In genomic region chr4:67332627-67333026, GRCh38 we compare ENCODE assay signal across 9 cellular contexts.
DNase-seq lines count a peak whose midpoint lies in the region; ATAC-seq, FAIRE-seq and TF ChIP-seq lines count a peak whose summit lies in the region.
"Had no signal": no experiment of that assay in that cellular context is flagged by ENCODE, and none has a peak within 500 bp of the region (broad histone marks: within the 10 kb centered on the region; RNA-seq: fewer than 3 reads in every experiment).

No MANE protein-coding gene starts in this region.

- no peaks in the 10 kb centered on the region for H3K9me3 ChIP-seq in body of pancreas
- H3K9me3 ChIP-seq in small intestine (ENCODE audit: control insufficient read depth, low read depth) = no peaks in the 10 kb centered on the region
- no peaks in the 10 kb centered on the region for H3K9me3 ChIP-seq in psoas muscle

- TF ChIP-seq CTCF in body of pancreas (IDR thresholded peaks at IDR 0.05) = peak in 4 of 7 experiments; percentile 13 to 36 (median 20)
- no peak for TF ChIP-seq CTCF in psoas muscle (IDR thresholded peaks at IDR 0.05)

- ATAC-seq in HG03469 (IDR thresholded peaks at IDR 0.05; ENCODE audit: unreplicated experiment) (peak; percentile 80), body of pancreas (no peak), psoas muscle (no peak)

- intact Hi-C loops in body of pancreas (cut with DNase I) = no loop called here
- intact Hi-C loops in psoas muscle (cut with DNase I) = no loop called here

- 12 to 28% methylated on average over 3 to 4 of the region's 4 CpGs for WGBS in body of pancreas, 2 donors
- 4 to 13% (median 5%) methylated on average over 4 of the region's 4 CpGs for WGBS in small intestine, 3 donors
- 7 to 16% (median 12%) methylated on average over 4 of the region's 4 CpGs for WGBS in psoas muscle, 3 donors

- H3K27ac ChIP-seq in body of pancreas (no peak overlapping the region), small intestine (ENCODE audit: low read depth in 1 of 2, low read length in 1 of 2) (no peak overlapping the region), psoas muscle (no peak overlapping the region)
- H3K27ac ChIP-seq: skin epidermis had no signal

- H3K36me3 ChIP-seq in body of pancreas (replicated peaks in 1 of 2; ENCODE audit: insufficient read depth in 1 of 2, low read depth in 2 of 2) = no peaks in the 10 kb centered on the region
- no peaks in the 10 kb centered on the region for H3K36me3 ChIP-seq in small intestine (ENCODE audit: control insufficient read depth in 2 of 2, insufficient read depth in 2 of 2, low read length in 2 of 2)
- no peaks in the 10 kb centered on the region for H3K36me3 ChIP-seq in psoas muscle (ENCODE audit: insufficient read depth in 1 of 2, low read depth in 1 of 2)

- H3K4me3 ChIP-seq in body of pancreas (no peak overlapping the region), small intestine (ENCODE audit: low read depth in 1 of 2, low read length in 2 of 2) (no peak overlapping the region), psoas muscle (no peak overlapping the region)
- H3K4me3 ChIP-seq: skin epidermis had no signal

- no peaks in the 10 kb centered on the region for H3K4me1 ChIP-seq in body of pancreas
- no peaks in the 10 kb centered on the region for H3K4me1 ChIP-seq in small intestine (ENCODE audit: control insufficient read depth in 2 of 2, insufficient read depth in 1 of 2, low read depth in 1 of 2, low read length in 1 of 2)
- no peaks in the 10 kb centered on the region for H3K4me1 ChIP-seq in psoas muscle

- peak; percentile 21 for DNase-seq in SKM-1 (lab: John Stamatoyannopoulos, UW; ENCODE audit: unreplicated experiment)
- no peak for DNase-seq in SKM-1 treated with dmso at 0.1 percent for 144 hours (lab: John Stamatoyannopoulos, UW; ENCODE audit: unreplicated experiment)
- no peak for DNase-seq in body of pancreas
- DNase-seq in small intestine = peak; percentile 7
- DNase-seq in HTR-8/SVneo (ENCODE audit: insufficient read length, low spot score) = no peak
- DNase-seq in cortex of kidney (lab: John Stamatoyannopoulos, UW) = no peak
- DNase-seq in psoas muscle = no peak

- TF ChIP-seq POLR2A in body of pancreas (IDR thresholded peaks at IDR 0.05) = no peak

- no peaks in the 10 kb centered on the region for H3K27me3 ChIP-seq in body of pancreas
- no peaks in the 10 kb centered on the region for H3K27me3 ChIP-seq in small intestine (ENCODE audit: control insufficient read depth in 2 of 2, insufficient read depth in 2 of 2, low read length in 2 of 2)
- H3K27me3 ChIP-seq in psoas muscle (ENCODE audit: insufficient read depth in 3 of 3, low read length in 2 of 3) = no peaks in the 10 kb centered on the region

- FAIRE-seq in small intestine (lab: Jason Lieb, UNC) = no peak
- no peak for FAIRE-seq in HTR-8/SVneo (lab: Jason Lieb, UNC)

Comparison
In these comparisons a context has a peak if more than half of its experiments do, and no peak if none do; other contexts are left out.
1. DNase-seq: peak in SKM-1 (single experiment) and small intestine (single experiment); none in SKM-1 treated with dmso at 0.1 percent for 144 hours (single experiment), body of pancreas (0 of 4), HTR-8/SVneo (single experiment), cortex of kidney (single experiment) and psoas muscle (0 of 2).